26 cellular contexts compared by ENCODE assay signal in genomic region chr3:128415773-128416577, GRCh38. TPM values are rescaled to one million over a fixed set of nuclear protein-coding genes. Genes with fewer than 3 reads are reported as not detected.
DNase-seq lines count a peak whose midpoint lies in the region; ATAC-seq, FAIRE-seq and TF ChIP-seq lines count a peak whose summit lies in the region.
"Had no signal": no experiment of that assay in that cellular context is flagged by ENCODE, and none has a peak within 500 bp of the region (broad histone marks: within the 10 kb centered on the region; RNA-seq: fewer than 3 reads in every experiment).

No MANE protein-coding gene starts in this region.

- ATAC-seq in A549 (peak in 1 of 2 experiments; percentile 13; a peak in 2 of 6 replicates), lung (ENCODE audit: insufficient read depth, low FRiP score) (peak; percentile 14), GM18907 (IDR thresholded peaks at IDR 0.05; ENCODE audit: unreplicated experiment) (no peak)
- ATAC-seq: activated CD8-positive, alpha-beta memory T cell treated with anti-CD3 and anti-CD28 coated beads, Interleukin-2, amount 10 ng/mL, durations not matched to agents 7 days and 5 days; effector memory CD8-positive, alpha-beta T cell; gastrocnemius medialis had no signal

- TF ChIP-seq RAD21 in A549 (conservative IDR thresholded peaks at IDR 0.05 in 1 of 2, IDR thresholded peaks at IDR 0.05 in 1 of 2), result no peak

- H3K27me3 ChIP-seq in HUES6 (ENCODE audit: control insufficient read depth, insufficient read depth, low read length), result no peaks in the 10 kb centered on the region
- no peaks in the 10 kb centered on the region for H3K27me3 ChIP-seq in lung (ENCODE audit: control insufficient read depth, insufficient read depth)
- H3K27me3 ChIP-seq in thyroid gland, result no peaks in the 10 kb centered on the region
- H3K27me3 ChIP-seq: BLaER1, breast epithelium, esophagus muscularis mucosa, gastrocnemius medialis, neural progenitor cell had no signal

- CTCF ChIA-PET in A549 (lab: Yijun Ruan, JAX), result interaction anchor here (0.6 to 2.4 kb wide), 3 partner anchors 10 to 409 kb away, joined by 3 to 10 read pairs (median 4); no protein-coding TSS in a partner anchor

- H3K36me3 ChIP-seq in HUES6 (ENCODE audit: control insufficient read depth, insufficient read depth, low read length) (no peaks in the 10 kb centered on the region), lung (ENCODE audit: control insufficient read depth in 2 of 2, insufficient read depth in 2 of 2, low read length in 2 of 2) (no peaks in the 10 kb centered on the region), thyroid gland (no peaks in the 10 kb centered on the region)
- H3K36me3 ChIP-seq: BLaER1, breast epithelium, gastrocnemius medialis, neural progenitor cell had no signal

- no peaks in the 10 kb centered on the region for H3K9me3 ChIP-seq in A549
- H3K9me3 ChIP-seq in HUES6 (ENCODE audit: control insufficient read depth, insufficient read depth, low read depth, low read length), result peaks cover 6% of the 10 kb centered on the region
- H3K9me3 ChIP-seq in lung (ENCODE audit: control insufficient read depth in 2 of 2, insufficient read depth in 1 of 2, low read length in 1 of 2), result peaks cover 0 to 10% of the 10 kb centered on the region in 2 donors
- H3K9me3 ChIP-seq in thyroid gland, result no peaks in the 10 kb centered on the region
- H3K9me3 ChIP-seq: BLaER1, breast epithelium, esophagus muscularis mucosa, gastrocnemius medialis had no signal

- intact Hi-C loops in thyroid gland (cut with DNase I), result no loop called here

- 84% methylated on average over 8 of the region's 19 CpGs for WGBS in A549 (ENCODE audit: missing lambda C conversion rate)
- 81 to 88% methylated on average over 17 to 19 of the region's 19 CpGs for WGBS in lung, 2 donors
- 74 to 92% methylated on average over 11 to 15 of the region's 19 CpGs for WGBS in thyroid gland, 2 donors

- H3K9ac ChIP-seq in HUES6 (ENCODE audit: low read length), result peak overlapping the region; percentile 11
- H3K9ac ChIP-seq: BLaER1, neural progenitor cell had no signal

- no peak for FAIRE-seq in A549 (lab: Jason Lieb, UNC)
- FAIRE-seq: colon had no signal

- TF ChIP-seq CTCF in A549 (IDR thresholded peaks at IDR 0.05) (no peak), lung (IDR thresholded peaks at IDR 0.05; ENCODE audit: control extremely low read depth, extremely low read depth) (no peak), thyroid gland (IDR thresholded peaks at IDR 0.05) (no peak)

- no peak for TF ChIP-seq POLR2A in A549 (IDR thresholded peaks at IDR 0.05; ENCODE audit: low read length)
- TF ChIP-seq POLR2A in thyroid gland (IDR thresholded peaks at IDR 0.05), result no peak

- DNase-seq in A549 (ENCODE audit: low read depth in 1 of 2, low spot score in 1 of 2), result no peak
- peak; percentile 67 for DNase-seq in SW480 (ENCODE audit: low spot score)
- no peak for DNase-seq in lung (ENCODE audit: low spot score)
- DNase-seq in stimulated activated CD4-positive, alpha-beta T cell treated with anti-CD3 and anti-CD28 coated beads, Interleukin-2, amount 100 ng/mL, for 24 hours, result no peak
- no peak for DNase-seq in thyroid gland
- DNase-seq in SIG-M5 (lab: John Stamatoyannopoulos, UW), result no peak
- DNase-seq: activated CD8-positive, alpha-beta memory T cell treated with anti-CD3 and anti-CD28 coated beads, Interleukin-2, amount 10 ng/mL, durations not matched to agents 7 days and 5 days; activated naive CD4-positive, alpha-beta T cell treated with anti-CD3 and anti-CD28 coated beads, Interleukin-2, amount 50 U/mL, for 16 hours; amygdala; effector memory CD8-positive, alpha-beta T cell; gastrocnemius medialis; NCI-H2081; NCI-H345; NCI-H774; posterior cingulate gyrus; Right ventricle myocardium superior had no signal

- no peak for TF ChIP-seq EP300 in A549 (IDR thresholded peaks at IDR 0.05)

- POLR2A ChIA-PET in A549 (lab: Yijun Ruan, JAX), result no interaction called here

- peak overlapping the region; percentile 66 for H3K4me2 ChIP-seq in A549
- H3K4me2 ChIP-seq: BLaER1, neural progenitor cell had no signal

- H3K4me3 ChIP-seq in A549 (no peak overlapping the region), HUES6 (ENCODE audit: low read depth, low read length) (no peak overlapping the region), lung (no peak overlapping the region), thyroid gland (replicated peaks in 1 of 3) (no peak overlapping the region)
- H3K4me3 ChIP-seq: BLaER1, breast epithelium, esophagus muscularis mucosa, gastrocnemius medialis, neural progenitor cell had no signal

- H3K27ac ChIP-seq in A549 (peak overlapping the region; percentile 68 to 86), HUES6 (ENCODE audit: low read depth, low read length) (no peak overlapping the region), lung (ENCODE audit: low read depth in 1 of 2, low read length in 1 of 2) (no peak overlapping the region), thyroid gland (no peak overlapping the region)
- H3K27ac ChIP-seq: BLaER1, breast epithelium, esophagus muscularis mucosa, gastrocnemius medialis, neural progenitor cell, VCaP had no signal

- peaks cover 25% of the 10 kb centered on the region for H3K4me1 ChIP-seq in A549
- H3K4me1 ChIP-seq in HUES6 (ENCODE audit: control insufficient read depth, insufficient read depth, low read length), result peaks cover 31% of the 10 kb centered on the region
- no peaks in the 10 kb centered on the region for H3K4me1 ChIP-seq in lung (ENCODE audit: control insufficient read depth in 2 of 2, insufficient read depth in 2 of 2, low read length in 2 of 2)
- no peaks in the 10 kb centered on the region for H3K4me1 ChIP-seq in thyroid gland
- H3K4me1 ChIP-seq: breast epithelium, esophagus muscularis mucosa, gastrocnemius medialis had no signal

TF ChIP-seq in A549, 52 proteins besides CTCF, POLR2A, EP300 and RAD21:
- TF ChIP-seq, protein P1, sequence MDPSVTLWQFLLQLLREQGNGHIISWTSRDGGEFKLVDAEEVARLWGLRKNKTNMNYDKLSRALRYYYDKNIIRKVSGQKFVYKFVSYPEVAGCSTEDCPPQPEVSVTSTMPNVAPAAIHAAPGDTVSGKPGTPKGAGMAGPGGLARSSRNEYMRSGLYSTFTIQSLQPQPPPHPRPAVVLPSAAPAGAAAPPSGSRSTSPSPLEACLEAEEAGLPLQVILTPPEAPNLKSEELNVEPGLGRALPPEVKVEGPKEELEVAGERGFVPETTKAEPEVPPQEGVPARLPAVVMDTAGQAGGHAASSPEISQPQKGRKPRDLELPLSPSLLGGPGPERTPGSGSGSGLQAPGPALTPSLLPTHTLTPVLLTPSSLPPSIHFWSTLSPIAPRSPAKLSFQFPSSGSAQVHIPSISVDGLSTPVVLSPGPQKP (IDR thresholded peaks at IDR 0.05; ENCODE audit: low read depth, low read length), result no peak
- TF ChIP-seq, protein P2, sequence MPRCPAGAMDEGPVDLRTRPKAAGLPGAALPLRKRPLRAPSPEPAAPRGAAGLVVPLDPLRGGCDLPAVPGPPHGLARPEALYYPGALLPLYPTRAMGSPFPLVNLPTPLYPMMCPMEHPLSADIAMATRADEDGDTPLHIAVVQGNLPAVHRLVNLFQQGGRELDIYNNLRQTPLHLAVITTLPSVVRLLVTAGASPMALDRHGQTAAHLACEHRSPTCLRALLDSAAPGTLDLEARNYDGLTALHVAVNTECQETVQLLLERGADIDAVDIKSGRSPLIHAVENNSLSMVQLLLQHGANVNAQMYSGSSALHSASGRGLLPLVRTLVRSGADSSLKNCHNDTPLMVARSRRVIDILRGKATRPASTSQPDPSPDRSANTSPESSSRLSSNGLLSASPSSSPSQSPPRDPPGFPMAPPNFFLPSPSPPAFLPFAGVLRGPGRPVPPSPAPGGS (IDR thresholded peaks at IDR 0.05), result no peak
- TF ChIP-seq FOSL2 (IDR thresholded peaks at IDR 0.05) (no peak), FOSL2 (CRISPR knock-in tag; IDR thresholded peaks at IDR 0.05) (no peak)

RNA-seq across cellular contexts. Expression of gene DNAJB8, which starts 50.7 kb away (rescaled TPM):
- polyA plus RNA-seq in A549 (2011; rRNA removed), result not detected in 2 replicates
- not detected in 2 replicates for polyA plus RNA-seq in A549 (2012; cell fraction: cytosol; rRNA removed)
- not detected in 2 replicates for polyA plus RNA-seq in A549 (2012; cell fraction: nucleus; rRNA removed)
- polyA plus RNA-seq in A549 (2017; fragmentation: RNase III; extraction: RNeasy Plus Mini Kit Qiagen cat#74134 plus additional on column Dnase treatment), result not detected in 3 replicates
- not detected in 2 replicates for polyA minus RNA-seq in A549 (2011; rRNA and poly(A)+ RNA removed)
- total RNA-seq in lung, result not detected
- polyA plus RNA-seq in lung, result not detected
- not detected for total RNA-seq in thyroid gland
- total RNA-seq: A673; activated CD8-positive, alpha-beta memory T cell treated with anti-CD3 and anti-CD28 coated beads, Interleukin-2, amount 10 ng/mL, durations not matched to agents 7 days and 5 days; breast epithelium; esophagus muscularis mucosa; gastrocnemius medialis; lower leg skin; Right ventricle myocardium superior had no signal

Comparison
In these comparisons a context has a peak if more than half of its experiments do, and no peak if none do; other contexts are left out.
1. H3K27ac ChIP-seq: peak in A549 (2 of 2); none in HUES6 (single experiment), lung (0 of 2) and thyroid gland (0 of 3).